1 cellular context compared by ENCODE assay signal in the genomic region with DNA sequence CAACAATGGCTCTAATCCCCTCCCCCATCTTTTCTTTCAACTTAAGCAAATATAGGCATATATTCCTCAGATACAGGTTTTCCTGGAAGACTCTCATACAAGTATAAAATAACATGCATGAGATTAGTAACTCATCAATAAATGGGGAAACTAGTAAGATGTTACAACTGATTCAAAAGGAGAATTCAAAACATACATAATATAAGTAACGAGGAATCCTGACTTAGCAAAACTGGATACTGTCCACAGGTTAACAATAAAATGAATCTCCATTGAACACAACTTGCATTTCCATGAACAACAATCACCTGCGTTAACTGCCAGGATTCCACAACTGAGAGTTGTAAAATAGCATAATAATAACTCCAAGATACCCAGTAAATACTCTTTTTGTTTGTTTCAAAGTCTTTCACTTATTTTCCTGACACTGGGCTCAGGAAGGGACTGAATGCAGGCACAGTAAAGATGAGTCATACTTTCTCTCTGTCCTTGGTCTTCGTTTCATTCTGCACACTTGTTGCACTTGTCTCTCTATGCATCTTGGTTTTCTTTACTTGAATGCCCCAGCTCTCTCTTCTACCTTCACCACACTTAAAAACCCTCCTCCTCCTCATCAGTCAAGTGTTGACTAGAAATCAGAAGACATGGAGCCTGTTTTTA.
TF ChIP-seq lines count a peak whose summit lies in the region.

No MANE protein-coding gene starts in this region.

TF ChIP-seq in WTC11, 78 proteins besides CTCF, POLR2A, EP300 and RAD21 (continued from another document):
- TF ChIP-seq, protein P1, sequence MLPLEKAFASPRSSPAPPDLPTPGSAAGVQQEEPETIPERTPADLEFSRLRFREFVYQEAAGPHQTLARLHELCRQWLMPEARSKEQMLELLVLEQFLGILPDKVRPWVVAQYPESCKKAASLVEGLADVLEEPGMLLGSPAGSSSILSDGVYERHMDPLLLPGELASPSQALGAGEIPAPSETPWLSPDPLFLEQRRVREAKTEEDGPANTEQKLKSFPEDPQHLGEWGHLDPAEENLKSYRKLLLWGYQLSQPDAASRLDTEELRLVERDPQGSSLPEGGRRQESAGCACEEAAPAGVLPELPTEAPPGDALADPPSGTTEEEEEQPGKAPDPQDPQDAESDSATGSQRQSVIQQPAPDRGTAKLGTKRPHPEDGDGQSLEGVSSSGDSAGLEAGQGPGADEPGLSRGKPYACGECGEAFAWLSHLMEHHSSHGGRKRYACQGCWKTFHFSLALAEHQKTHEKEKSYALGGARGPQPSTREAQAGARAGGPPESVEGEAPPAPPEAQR (CRISPR knock-in tag; IDR thresholded peaks at IDR 0.05): no peak
- TF ChIP-seq ZNF423 (CRISPR knock-in tag; IDR thresholded peaks at IDR 0.05): no peak
- no peak for TF ChIP-seq ESRRA (CRISPR knock-in tag; IDR thresholded peaks at IDR 0.05; ENCODE audit: borderline replicate concordance)
- no peak for TF ChIP-seq CDX4 (CRISPR knock-in tag; IDR thresholded peaks at IDR 0.05; ENCODE audit: borderline replicate concordance)
- TF ChIP-seq GABPB1 (CRISPR knock-in tag; IDR thresholded peaks at IDR 0.05): no peak
- no peak for TF ChIP-seq CBFB (CRISPR knock-in tag; IDR thresholded peaks at IDR 0.05; ENCODE audit: low read depth)
